Comparison of ENCODE assay signal across 8 cellular contexts in the genomic region with DNA sequence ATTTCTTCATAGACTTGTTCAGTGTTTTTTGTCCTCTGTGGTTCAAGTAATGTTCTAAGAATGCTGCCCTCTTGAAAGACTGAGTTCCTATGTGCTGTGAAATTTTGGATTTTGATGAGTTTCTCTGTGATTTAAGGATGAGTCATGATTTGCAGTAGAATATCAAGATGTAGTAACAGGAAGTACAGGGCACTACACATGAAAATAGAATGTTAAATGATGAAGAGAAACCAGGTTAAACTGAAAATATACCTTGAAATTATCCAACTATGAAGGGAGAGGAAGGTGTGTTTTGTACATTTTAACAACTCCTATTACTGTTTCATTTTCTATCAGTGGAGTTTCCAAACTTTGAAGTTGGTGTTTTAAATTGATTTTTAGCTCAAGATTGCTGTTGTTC. TPM values are rescaled to one million over a fixed set of nuclear protein-coding genes. Genes with fewer than 3 reads are reported as not detected.
DNase-seq lines count a peak whose midpoint lies in the region; ATAC-seq and TF ChIP-seq lines count a peak whose summit lies in the region.

No MANE protein-coding gene starts in this region.

- no peaks in the 10 kb centered on the region for H3K9me3 ChIP-seq in breast epithelium

- no peaks in the 10 kb centered on the region for H3K4me1 ChIP-seq in breast epithelium

- peaks cover 48% of the 10 kb centered on the region for H3K4me1 Mint-ChIP-seq in osteocyte (ENCODE audit: unreplicated experiment)

- TF ChIP-seq POLR2A in breast epithelium (IDR thresholded peaks at IDR 0.05) = no peak

- TF ChIP-seq CTCF in breast epithelium (IDR thresholded peaks at IDR 0.05) (no peak), osteocyte (IDR thresholded peaks at IDR 0.05) (no peak)

- no peaks in the 10 kb centered on the region for H3K36me3 Mint-ChIP-seq in osteocyte (ENCODE audit: unreplicated experiment)

- peak overlapping the region; percentile 40 to 56 for H3K27ac ChIP-seq in breast epithelium

- H3K36me3 ChIP-seq in breast epithelium = no peaks in the 10 kb centered on the region

- DNase-seq in EL (peak; percentile 92), NCI-H69 (lab: John Stamatoyannopoulos, UW) (peak; percentile 31), breast epithelium (ENCODE audit: low spot score in 2 of 2) (no peak), osteocyte (ENCODE audit: extremely low spot score, unreplicated experiment) (no peak), NCI-H2107 (lab: John Stamatoyannopoulos, UW) (no peak)
- DNase-seq in activated effector memory CD4-positive, alpha-beta T cell treated with anti-CD3 and anti-CD28 coated beads, Interleukin-2, amount 50 U/mL, for 16 hours = no peak

- ATAC-seq in GM18861 (IDR thresholded peaks at IDR 0.05; ENCODE audit: unreplicated experiment) (no peak), GM19455 (IDR thresholded peaks at IDR 0.05; ENCODE audit: unreplicated experiment) (no peak)

- intact Hi-C loops in breast epithelium (cut with DNase I; ENCODE audit: low total_unique reads) = no loop called here

- peak overlapping the region; percentile 95 for H3K27ac Mint-ChIP-seq in osteocyte (ENCODE audit: unreplicated experiment)

- H3K4me3 ChIP-seq in breast epithelium = no peak overlapping the region

- H3K27me3 Mint-ChIP-seq in osteocyte (ENCODE audit: unreplicated experiment) = no peaks in the 10 kb centered on the region

- H3K4me3 Mint-ChIP-seq in osteocyte (ENCODE audit: unreplicated experiment) = peak overlapping the region; percentile 19

- H3K27me3 ChIP-seq in breast epithelium = no peaks in the 10 kb centered on the region

- H3K9me3 Mint-ChIP-seq in osteocyte (ENCODE audit: unreplicated experiment) = no peaks in the 10 kb centered on the region

RNA-seq across cellular contexts. Expression of a gene that starts 4.8 kb away (rescaled TPM):
- total RNA-seq in breast epithelium = 10 to 100 TPM; 13.9 to 28.5 (median 16.5) TPM
- 49.3 and 49.5 TPM in 2 replicates for total RNA-seq in osteocyte

Comparison
In these comparisons a context has a peak if more than half of its experiments do, and no peak if none do; other contexts are left out.
1. DNase-seq: peak in EL (single experiment) and NCI-H69 (single experiment); none in breast epithelium (0 of 2), osteocyte (single experiment), activated effector memory CD4-positive, alpha-beta T cell treated with anti-CD3 and anti-CD28 coated beads, Interleukin-2, amount 50 U/mL, for 16 hours (single experiment) and NCI-H2107 (single experiment).